9 cellular contexts compared by ENCODE assay signal in genomic region chr1:226708342-226708780, GRCh38. TPM values are rescaled to one million over a fixed set of nuclear protein-coding genes. Genes with fewer than 3 reads are reported as not detected.
A peak's percentile ranks its signal among the peaks of the same experiment; 100 is the strongest.
DNase-seq lines count a peak whose midpoint lies in the region; ATAC-seq and TF ChIP-seq lines count a peak whose summit lies in the region.
"Had no signal": no experiment of that assay in that cellular context is flagged by ENCODE, and none has a peak within 500 bp of the region (broad histone marks: within the 10 kb centered on the region; RNA-seq: fewer than 3 reads in every experiment).

No MANE protein-coding gene starts in this region.

- H3K4me1 ChIP-seq in HEK293 (ENCODE audit: control insufficient read depth, insufficient read depth, low read length): peaks cover 15% of the 10 kb centered on the region

- H3K4me3 ChIP-seq in AG04450 (ENCODE audit: low read depth, low read length): no peak overlapping the region
- H3K4me3 ChIP-seq in HEK293 (ENCODE audit: low read depth, low read length): no peak overlapping the region
- no peak overlapping the region for H3K4me3 ChIP-seq in WERI-Rb-1 (ENCODE audit: low read depth, low read length)
- H3K4me3 ChIP-seq: adrenal gland had no signal

- H3K27me3 ChIP-seq in AG04450 (ENCODE audit: control insufficient read depth, insufficient read depth, low read length) (no peaks in the 10 kb centered on the region), WERI-Rb-1 (ENCODE audit: insufficient read depth, low read depth, severe bottlenecking) (no peaks in the 10 kb centered on the region)
- H3K27me3 ChIP-seq: adrenal gland had no signal

- peak overlapping the region; percentile 85 for H3K27ac Mint-ChIP-seq in activated naive CD8-positive, alpha-beta T cell treated with anti-CD3 and anti-CD28 coated beads, Interleukin-2, amount 10 ng/mL, durations not matched to agents 7 days and 5 days

- H3K36me3 ChIP-seq in HEK293 (ENCODE audit: control insufficient read depth in 2 of 2, insufficient read depth in 1 of 2, low read length in 2 of 2) (no peaks in the 10 kb centered on the region), WERI-Rb-1 (no peaks in the 10 kb centered on the region)
- H3K36me3 ChIP-seq: adrenal gland had no signal

- no peaks in the 10 kb centered on the region for H3K9me3 Mint-ChIP-seq in activated naive CD8-positive, alpha-beta T cell treated with anti-CD3 and anti-CD28 coated beads, Interleukin-2, amount 10 ng/mL, durations not matched to agents 7 days and 5 days

- peak overlapping the region; percentile 49 for H3K4me3 Mint-ChIP-seq in activated naive CD8-positive, alpha-beta T cell treated with anti-CD3 and anti-CD28 coated beads, Interleukin-2, amount 10 ng/mL, durations not matched to agents 7 days and 5 days

- CTCF ChIA-PET in AG04450 (lab: Charles Lee) (interaction anchor here (1.0 to 1.1 kb wide), 2 partner anchors 73 to 108 kb away, joined by 3 read pairs; no protein-coding TSS in a partner anchor), HEK293 (lab: Yijun Ruan, JAX) (interaction anchor here (0.7 to 1.3 kb wide), 4 partner anchors 12 to 99 kb away, joined by 3 to 4 read pairs (median 3); no protein-coding TSS in a partner anchor)

- no peak for ATAC-seq in activated naive CD8-positive, alpha-beta T cell treated with anti-CD3 and anti-CD28 coated beads, Interleukin-2, amount 10 ng/mL, durations not matched to agents 7 days and 5 days (ENCODE audit: low read depth)
- ATAC-seq in GM18909 (IDR thresholded peaks at IDR 0.05; ENCODE audit: poor library complexity, unreplicated experiment) (no peak), GM18867 (IDR thresholded peaks at IDR 0.05; ENCODE audit: unreplicated experiment) (no peak)

- peaks cover 65% of the 10 kb centered on the region for H3K4me1 Mint-ChIP-seq in activated naive CD8-positive, alpha-beta T cell treated with anti-CD3 and anti-CD28 coated beads, Interleukin-2, amount 10 ng/mL, durations not matched to agents 7 days and 5 days

- POLR2A ChIA-PET in AG04450 (lab: Yijun Ruan, JAX) (interaction anchor here (0.5 kb wide), 1 partner anchor 19 kb away, joined by 4 read pairs; no protein-coding TSS in a partner anchor), HEK293 (lab: Yijun Ruan, JAX) (no interaction called here)
- POLR2A ChIA-PET in activated naive CD8-positive, alpha-beta T cell treated with anti-CD3 and anti-CD28 coated beads, Interleukin-2, amount 10 ng/mL, durations not matched to agents 7 days and 5 days (lab: Charles Lee): interaction anchor here (1.4 to 2.6 kb wide), 2 partner anchors 14 to 21 kb away, joined by 3 to 13 read pairs; no protein-coding TSS in a partner anchor

- H3K9me3 ChIP-seq in AG04450 (ENCODE audit: control insufficient read depth, insufficient read depth, low read length) (no peaks in the 10 kb centered on the region), HEK293 (ENCODE audit: control insufficient read depth, insufficient read depth, low read depth, low read length) (no peaks in the 10 kb centered on the region), WERI-Rb-1 (ENCODE audit: severe bottlenecking) (no peaks in the 10 kb centered on the region)
- H3K9me3 ChIP-seq: adrenal gland had no signal

- H3K27ac ChIP-seq in AG04450 (ENCODE audit: low read depth, low read length): peak overlapping the region; percentile 57
- no peak overlapping the region for H3K27ac ChIP-seq in HEK293 (ENCODE audit: extremely low read depth, low read depth, low read length)
- H3K27ac ChIP-seq in WERI-Rb-1: no peak overlapping the region

- H3K27me3 Mint-ChIP-seq in activated naive CD8-positive, alpha-beta T cell treated with anti-CD3 and anti-CD28 coated beads, Interleukin-2, amount 10 ng/mL, durations not matched to agents 7 days and 5 days: no peaks in the 10 kb centered on the region

- TF ChIP-seq CTCF in AG04450 (IDR thresholded peaks at IDR 0.05; ENCODE audit: low read depth, low read length) (no peak), HEK293 (tag by site-specific recombination; IDR thresholded peaks at IDR 0.05) (no peak), WERI-Rb-1 (IDR thresholded peaks at IDR 0.05; ENCODE audit: low read depth, low read length) (no peak)

- H3K36me3 Mint-ChIP-seq in activated naive CD8-positive, alpha-beta T cell treated with anti-CD3 and anti-CD28 coated beads, Interleukin-2, amount 10 ng/mL, durations not matched to agents 7 days and 5 days: peaks cover 23% of the 10 kb centered on the region

- peak; percentile 51 for DNase-seq in AG04450 (ENCODE audit: low read depth, low spot score)
- DNase-seq in activated naive CD8-positive, alpha-beta T cell treated with anti-CD3 and anti-CD28 coated beads, Interleukin-2, amount 10 ng/mL, durations not matched to agents 7 days and 5 days: no peak
- DNase-seq in kidney tubule cell (ENCODE audit: low spot score): peak; percentile 79
- DNase-seq in T1000 (lab: John Stamatoyannopoulos, UW): no peak
- no peak for DNase-seq in WERI-Rb-1

TF ChIP-seq in HEK293, 187 proteins besides CTCF, POLR2A, EP300 and RAD21 (continues in another document):
- TF ChIP-seq MEIS1 (CRISPR knock-in tag; IDR thresholded peaks at IDR 0.05; ENCODE audit: borderline replicate concordance) (no peak), ZNF311 (tag by site-specific recombination; IDR thresholded peaks at IDR 0.05; ENCODE audit: borderline replicate concordance) (no peak), BCL11A (tag by site-specific recombination; IDR thresholded peaks at IDR 0.05; ENCODE audit: low read depth) (no peak), KLF17 (tag by site-specific recombination; IDR thresholded peaks at IDR 0.05) (peak; percentile 30; the same call in 1 of the 2 replicates), ZNF660 (tag by site-specific recombination; IDR thresholded peaks at IDR 0.05) (0 out of 2 replicates have a peak, but pooled peaks have one; percentile 19), OSR2 (tag by site-specific recombination; IDR thresholded peaks at IDR 0.05) (no peak), ZNF366 (tag by site-specific recombination; conservative IDR thresholded peaks at IDR 0.05) (0 out of 2 replicates have a peak, but pooled peaks have one; percentile 9), ZNF626 (tag by site-specific recombination; IDR thresholded peaks at IDR 0.05) (no peak), IKZF3 (tag by site-specific recombination; IDR thresholded peaks at IDR 0.05) (0 out of 2 replicates have a peak, but pooled peaks have one; percentile 18), ZBTB48 (tag by site-specific recombination; IDR thresholded peaks at IDR 0.05) (peak; percentile 55; the same call in 1 of the 2 replicates), ZNF510 (tag by site-specific recombination; IDR thresholded peaks at IDR 0.05; ENCODE audit: insufficient replicate concordance) (no peak), ZNF394 (tag by site-specific recombination; IDR thresholded peaks at IDR 0.05; ENCODE audit: borderline replicate concordance) (peak; percentile 30; the same call in 1 of the 2 replicates), ZNF404 (tag by site-specific recombination; IDR thresholded peaks at IDR 0.05) (0 out of 2 replicates have a peak, but pooled peaks have one; percentile 28), SCRT2 (tag by site-specific recombination; IDR thresholded peaks at IDR 0.05) (peak; percentile 33; the same call in 1 of the 2 replicates), SP3 (tag by site-specific recombination; IDR thresholded peaks at IDR 0.05) (0 out of 2 replicates have a peak, but pooled peaks have one; percentile 4), ZNF768 (tag by site-specific recombination; IDR thresholded peaks at IDR 0.05) (no peak), ZNF600 (tag by site-specific recombination; IDR thresholded peaks at IDR 0.05) (0 out of 2 replicates have a peak, but pooled peaks have one; percentile 32), ZNF692 (tag by site-specific recombination; IDR thresholded peaks at IDR 0.05) (0 out of 2 replicates have a peak, but pooled peaks have one; percentile 25)
- TF ChIP-seq, protein P1, sequence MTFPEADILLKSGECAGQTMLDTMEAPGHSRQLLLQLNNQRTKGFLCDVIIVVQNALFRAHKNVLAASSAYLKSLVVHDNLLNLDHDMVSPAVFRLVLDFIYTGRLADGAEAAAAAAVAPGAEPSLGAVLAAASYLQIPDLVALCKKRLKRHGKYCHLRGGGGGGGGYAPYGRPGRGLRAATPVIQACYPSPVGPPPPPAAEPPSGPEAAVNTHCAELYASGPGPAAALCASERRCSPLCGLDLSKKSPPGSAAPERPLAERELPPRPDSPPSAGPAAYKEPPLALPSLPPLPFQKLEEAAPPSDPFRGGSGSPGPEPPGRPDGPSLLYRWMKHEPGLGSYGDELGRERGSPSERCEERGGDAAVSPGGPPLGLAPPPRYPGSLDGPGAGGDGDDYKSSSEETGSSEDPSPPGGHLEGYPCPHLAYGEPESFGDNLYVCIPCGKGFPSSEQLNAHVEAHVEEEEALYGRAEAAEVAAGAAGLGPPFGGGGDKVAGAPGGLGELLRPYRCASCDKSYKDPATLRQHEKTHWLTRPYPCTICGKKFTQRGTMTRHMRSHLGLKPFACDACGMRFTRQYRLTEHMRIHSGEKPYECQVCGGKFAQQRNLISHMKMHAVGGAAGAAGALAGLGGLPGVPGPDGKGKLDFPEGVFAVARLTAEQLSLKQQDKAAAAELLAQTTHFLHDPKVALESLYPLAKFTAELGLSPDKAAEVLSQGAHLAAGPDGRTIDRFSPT (tag by site-specific recombination; IDR thresholded peaks at IDR 0.05): no peak

RNA-seq across cellular contexts. Expression of gene ITPKB, which starts 30.7 kb away (rescaled TPM):
- 2.8 and 3.0 TPM in 2 replicates for polyA plus RNA-seq in AG04450 (2011; rRNA removed)
- polyA minus RNA-seq in AG04450 (2011; rRNA and poly(A)+ RNA removed): 7.9 and 9.4 TPM in 2 replicates
- 10 to 100 TPM; 75.3 to 76.9 TPM for total RNA-seq in activated naive CD8-positive, alpha-beta T cell treated with anti-CD3 and anti-CD28 coated beads, Interleukin-2, amount 10 ng/mL, durations not matched to agents 7 days and 5 days

Comparison
In these comparisons a context has a peak if more than half of its experiments do, and no peak if none do; other contexts are left out.
1. DNase-seq: peak in AG04450 (single experiment) and kidney tubule cell (single experiment); none in activated naive CD8-positive, alpha-beta T cell treated with anti-CD3 and anti-CD28 coated beads, Interleukin-2, amount 10 ng/mL, durations not matched to agents 7 days and 5 days (single experiment), T1000 (single experiment) and WERI-Rb-1 (single experiment).